ENCODE assay signal across 8 cellular contexts in the genomic region with DNA sequence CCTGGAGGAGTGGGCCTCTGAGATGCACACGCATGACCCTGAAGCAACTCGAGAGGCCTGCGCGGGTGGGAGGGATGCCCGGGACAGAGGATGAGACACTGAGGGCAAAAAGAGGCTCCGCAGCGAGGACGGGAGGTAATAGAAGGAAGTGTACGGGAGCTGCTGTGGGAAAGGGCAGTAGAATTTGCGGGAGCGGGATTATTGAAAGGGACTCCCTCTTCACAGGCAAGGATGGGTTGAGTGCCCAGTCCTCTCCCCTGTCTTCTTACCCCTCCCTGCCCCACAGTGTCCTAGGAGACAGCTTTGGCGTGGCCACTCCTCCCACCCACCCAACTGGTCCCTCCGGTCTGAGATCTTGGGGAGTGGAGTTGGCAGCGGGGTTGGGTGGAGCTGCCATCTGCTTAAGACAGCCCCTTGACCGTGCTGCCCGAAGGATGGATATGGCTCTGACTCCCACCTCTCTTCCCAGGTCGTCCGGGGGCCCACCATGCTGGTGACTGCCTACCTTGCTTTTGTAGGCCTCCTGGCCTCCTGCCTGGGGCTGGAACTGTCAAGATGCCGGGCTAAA. TPM values are rescaled to one million over a fixed set of nuclear protein-coding genes. Genes with fewer than 3 reads are reported as not detected.
DNase-seq lines count a peak whose midpoint lies in the region; ATAC-seq and TF ChIP-seq lines count a peak whose summit lies in the region.

No MANE protein-coding gene starts in this region.

- H3K27me3 ChIP-seq in iPS DF 6.9 (ENCODE audit: control insufficient read depth, insufficient read depth, low read length): no peaks in the 10 kb centered on the region
- H3K27me3 ChIP-seq in smooth muscle cell (ENCODE audit: low read depth): no peaks in the 10 kb centered on the region

- peaks cover 12 to 23% of the 10 kb centered on the region in 2 donors for H3K36me3 Mint-ChIP-seq in CD14-positive monocyte
- peaks cover 4% of the 10 kb centered on the region for H3K36me3 Mint-ChIP-seq in activated naive CD8-positive, alpha-beta T cell treated with anti-CD3 and anti-CD28 coated beads, Interleukin-2, amount 10 ng/mL, durations not matched to agents 7 days and 5 days

- H3K36me3 ChIP-seq in iPS DF 6.9 (ENCODE audit: control insufficient read depth, insufficient read depth, low read length) (peaks cover 3% of the 10 kb centered on the region; the same call in 1 of the 2 replicates), smooth muscle cell (ENCODE audit: low read depth) (no peaks in the 10 kb centered on the region)

- no peaks in the 10 kb centered on the region for H3K27me3 Mint-ChIP-seq in CD14-positive monocyte (ENCODE audit: low read depth in 3 of 3)
- H3K27me3 Mint-ChIP-seq in activated naive CD8-positive, alpha-beta T cell treated with anti-CD3 and anti-CD28 coated beads, Interleukin-2, amount 10 ng/mL, durations not matched to agents 7 days and 5 days: no peaks in the 10 kb centered on the region

- H3K27ac ChIP-seq in iPS DF 6.9 (ENCODE audit: low read length) (no peak overlapping the region), smooth muscle cell (ENCODE audit: low read depth) (peak overlapping the region; percentile 73)

- H4K20me1 ChIP-seq in smooth muscle cell (ENCODE audit: low read depth): no peaks in the 10 kb centered on the region

- H3F3A ChIP-seq in smooth muscle cell (ENCODE audit: low read depth): peaks cover 6% of the 10 kb centered on the region

- peaks cover 41% of the 10 kb centered on the region for H3K4me1 Mint-ChIP-seq in CD14-positive monocyte
- peaks cover 39% of the 10 kb centered on the region for H3K4me1 Mint-ChIP-seq in activated naive CD8-positive, alpha-beta T cell treated with anti-CD3 and anti-CD28 coated beads, Interleukin-2, amount 10 ng/mL, durations not matched to agents 7 days and 5 days

- H3K9me3 Mint-ChIP-seq in CD14-positive monocyte: no peaks in the 10 kb centered on the region
- H3K9me3 Mint-ChIP-seq in activated naive CD8-positive, alpha-beta T cell treated with anti-CD3 and anti-CD28 coated beads, Interleukin-2, amount 10 ng/mL, durations not matched to agents 7 days and 5 days: no peaks in the 10 kb centered on the region

- peak overlapping the region; percentile 91 for H3K4me3 ChIP-seq in iPS DF 6.9 (ENCODE audit: low read length)
- peak overlapping the region; percentile 93 for H3K4me3 ChIP-seq in smooth muscle cell

- peak overlapping the region; percentile 69 for H3K9ac ChIP-seq in smooth muscle cell (ENCODE audit: low read depth)

- no peaks in the 10 kb centered on the region for H3K9me3 ChIP-seq in iPS DF 6.9 (ENCODE audit: control insufficient read depth, insufficient read depth, low read length)
- H3K9me3 ChIP-seq in smooth muscle cell (replicated peaks; ENCODE audit: low read depth): no peaks in the 10 kb centered on the region

- WGBS in iPS DF 6.9 (ENCODE audit: insufficient coverage, insufficient read length): no CpG with 5 or more reads among the region's 19 CpGs
- 18% methylated on average over 18 of the region's 19 CpGs for WGBS in smooth muscle cell (ENCODE audit: low lambda C conversion rate)

- ATAC-seq in activated naive CD8-positive, alpha-beta T cell treated with anti-CD3 and anti-CD28 coated beads, Interleukin-2, amount 10 ng/mL, durations not matched to agents 7 days and 5 days (ENCODE audit: low read depth): no peak
- ATAC-seq in HG02973 (IDR thresholded peaks at IDR 0.05; ENCODE audit: unreplicated experiment): no peak
- ATAC-seq in GM21528 (IDR thresholded peaks at IDR 0.05; ENCODE audit: low FRiP score, unreplicated experiment): no peak

- peaks cover 16% of the 10 kb centered on the region for H3K79me2 ChIP-seq in smooth muscle cell (ENCODE audit: low read depth)

- intact Hi-C loops in CD14-positive monocyte (cut with micrococcal nuclease): loop anchor here in 1 of 2 donors (5.0 kb wide), 1 partner anchor 35 kb away; no protein-coding TSS in a partner anchor

- peak overlapping the region; percentile 94 to 98 for H3K4me3 Mint-ChIP-seq in CD14-positive monocyte
- H3K4me3 Mint-ChIP-seq in activated naive CD8-positive, alpha-beta T cell treated with anti-CD3 and anti-CD28 coated beads, Interleukin-2, amount 10 ng/mL, durations not matched to agents 7 days and 5 days: peak overlapping the region; percentile 98

- peak overlapping the region; percentile 96 for H3K4me2 ChIP-seq in smooth muscle cell

- TF ChIP-seq CTCF in CD14-positive monocyte (IDR thresholded peaks at IDR 0.05) (no peak), smooth muscle cell (IDR thresholded peaks at IDR 0.05; ENCODE audit: borderline replicate concordance, insufficient read depth, poor library complexity, severe bottlenecking) (no peak)

- H2AFZ ChIP-seq in smooth muscle cell (ENCODE audit: low read depth): peak overlapping the region; percentile 95

- DNase-seq in CD14-positive monocyte (ENCODE audit: low spot score) (no peak), HPDE6-E6E7 (ENCODE audit: extremely low spot score) (peak; percentile 61), iPS DF 6.9 (ENCODE audit: low read depth, low spot score) (no peak), smooth muscle cell (lab: John Stamatoyannopoulos, UW; ENCODE audit: unreplicated experiment) (no peak), DMS153 treated with DMSO at 0.1 percent for 48 hours (lab: John Stamatoyannopoulos, UW; ENCODE audit: unreplicated experiment) (no peak)
- no peak for DNase-seq in activated naive CD8-positive, alpha-beta T cell treated with anti-CD3 and anti-CD28 coated beads, Interleukin-2, amount 10 ng/mL, durations not matched to agents 7 days and 5 days

- H3K27ac Mint-ChIP-seq in CD14-positive monocyte: peak overlapping the region; percentile 73 to 97 (median 94)
- peak overlapping the region; percentile 95 for H3K27ac Mint-ChIP-seq in activated naive CD8-positive, alpha-beta T cell treated with anti-CD3 and anti-CD28 coated beads, Interleukin-2, amount 10 ng/mL, durations not matched to agents 7 days and 5 days

- H3K4me1 ChIP-seq in iPS DF 6.9 (ENCODE audit: control insufficient read depth, insufficient read depth, low read length) (0 out of 2 replicates have a peak, but pooled peaks cover 4% of the 10 kb centered on the region), smooth muscle cell (ENCODE audit: low read depth) (peaks cover 10% of the 10 kb centered on the region)

- POLR2A ChIA-PET in activated naive CD8-positive, alpha-beta T cell treated with anti-CD3 and anti-CD28 coated beads, Interleukin-2, amount 10 ng/mL, durations not matched to agents 7 days and 5 days (lab: Charles Lee): interaction anchor here (0.7 to 3.6 kb wide), 8 partner anchors 16 to 71 kb away, joined by 3 to 25 read pairs (median 13); a partner anchor contains a TSS

RNA-seq across cellular contexts. Expression of a gene that starts 15.7 kb away (rescaled TPM):
- not detected for polyA plus RNA-seq in CD14-positive monocyte
- total RNA-seq in activated naive CD8-positive, alpha-beta T cell treated with anti-CD3 and anti-CD28 coated beads, Interleukin-2, amount 10 ng/mL, durations not matched to agents 7 days and 5 days: 10 to 100 TPM; 90.5 to 91.0 TPM
- 3.1 and 4.7 TPM in 2 replicates for total RNA-seq in smooth muscle cell
- polyA plus RNA-seq in smooth muscle cell: 2.0 and 3.5 TPM in 2 replicates

RNA-seq across cellular contexts. Expression of a gene that starts 20.4 kb away (rescaled TPM):
- polyA plus RNA-seq in CD14-positive monocyte: 1 to 10 TPM; 1.8 to 2.3 TPM
- 10 to 100 TPM; 38.1 to 40.3 TPM for total RNA-seq in activated naive CD8-positive, alpha-beta T cell treated with anti-CD3 and anti-CD28 coated beads, Interleukin-2, amount 10 ng/mL, durations not matched to agents 7 days and 5 days
- total RNA-seq in smooth muscle cell: 19.9 and 21.8 TPM in 2 replicates
- 31.3 and 32.9 TPM in 2 replicates for polyA plus RNA-seq in smooth muscle cell

RNA-seq across cellular contexts. Expression of a gene that starts 42.9 kb away (rescaled TPM):
- polyA plus RNA-seq in CD14-positive monocyte: 1,000 to 10,000 TPM; 1,474 to 1,751 TPM
- total RNA-seq in activated naive CD8-positive, alpha-beta T cell treated with anti-CD3 and anti-CD28 coated beads, Interleukin-2, amount 10 ng/mL, durations not matched to agents 7 days and 5 days: 100 to 1,000 TPM; 388 to 425 TPM
- total RNA-seq in smooth muscle cell: 416 and 464 TPM in 2 replicates
- 523 and 540 TPM in 2 replicates for polyA plus RNA-seq in smooth muscle cell

RNA-seq across cellular contexts. Expression of a gene that starts 45.4 kb away (rescaled TPM):
- polyA plus RNA-seq in CD14-positive monocyte: 10 to 100 TPM; 28.4 to 33.1 TPM
- total RNA-seq in activated naive CD8-positive, alpha-beta T cell treated with anti-CD3 and anti-CD28 coated beads, Interleukin-2, amount 10 ng/mL, durations not matched to agents 7 days and 5 days: 100 to 1,000 TPM; 415 to 420 TPM
- total RNA-seq in smooth muscle cell: 5.8 TPM in 1 of 2 replicates, not detected in the other
- 1.5 TPM in 1 of 2 replicates, not detected in the other for polyA plus RNA-seq in smooth muscle cell

RNA-seq across cellular contexts. Expression of a gene that starts 47.1 kb away (rescaled TPM):
- polyA plus RNA-seq in CD14-positive monocyte: 10 to 100 TPM; 55.7 to 64.3 TPM
- 10 to 100 TPM; 44.8 to 51.2 TPM for total RNA-seq in activated naive CD8-positive, alpha-beta T cell treated with anti-CD3 and anti-CD28 coated beads, Interleukin-2, amount 10 ng/mL, durations not matched to agents 7 days and 5 days
- total RNA-seq in smooth muscle cell: 30.8 and 39.1 TPM in 2 replicates
- 56.9 and 60.9 TPM in 2 replicates for polyA plus RNA-seq in smooth muscle cell

Comparison
In these comparisons a context has a peak if more than half of its experiments do, and no peak if none do; other contexts are left out.
1. RNA of a gene that starts 15.7 kb away (total RNA-seq): 90.5 to 91.0 TPM in activated naive CD8-positive, alpha-beta T cell treated with anti-CD3 and anti-CD28 coated beads, Interleukin-2, amount 10 ng/mL, durations not matched to agents 7 days and 5 days; 3.1 to 4.7 TPM in smooth muscle cell; every median in the first group is over 10 times any median in the second.